Comparison of ENCODE assay signal across 21 cellular contexts in genomic region chr5:103422756-103423155, GRCh38.
DNase-seq lines count a peak whose midpoint lies in the region; ATAC-seq and TF ChIP-seq lines count a peak whose summit lies in the region.
"Had no signal": no experiment of that assay in that cellular context is flagged by ENCODE, and none has a peak within 500 bp of the region (broad histone marks: within the 10 kb centered on the region; RNA-seq: fewer than 3 reads in every experiment).

No MANE protein-coding gene starts in this region.

- no peak overlapping the region for H3K4me3 Mint-ChIP-seq in activated CD8-positive, alpha-beta memory T cell treated with anti-CD3 and anti-CD28 coated beads, Interleukin-2, amount 10 ng/mL, durations not matched to agents 7 days and 5 days
- H3K4me3 Mint-ChIP-seq: B cell; CD4-positive, CD25-positive, alpha-beta regulatory T cell; CD8-positive, alpha-beta T cell had no signal

- H3K36me3 ChIP-seq in SJCRH30 (no peaks in the 10 kb centered on the region), parathyroid adenoma (ENCODE audit: control insufficient read depth, insufficient read depth, low read length) (no peaks in the 10 kb centered on the region)
- H3K36me3 ChIP-seq: BLaER1 had no signal

- peak; percentile 9 for DNase-seq in DMS 273 (lab: John Stamatoyannopoulos, UW; ENCODE audit: unreplicated experiment)
- no peak for DNase-seq in DMS 273 treated with DMSO at 0.1 percent for 48 hours (lab: John Stamatoyannopoulos, UW)
- DNase-seq in SJCRH30, result peak; percentile 40 to 73
- no peak for DNase-seq in activated CD8-positive, alpha-beta memory T cell treated with anti-CD3 and anti-CD28 coated beads, Interleukin-2, amount 10 ng/mL, durations not matched to agents 7 days and 5 days
- DNase-seq in amygdala (lab: John Stamatoyannopoulos, UW), result no peak
- DNase-seq in NCI-H1048 (lab: John Stamatoyannopoulos, UW), result no peak
- DNase-seq: Caco-2; CD4-positive, CD25-positive, alpha-beta regulatory T cell; CD8-positive, alpha-beta T cell; DMS53; DMS79 treated with DMSO at 0.1 percent for 48 hours; GF-D8; GM23248; H7; HCEC 1CT had no signal

- no peak for TF ChIP-seq CTCF in parathyroid adenoma (IDR thresholded peaks at IDR 0.05)

- H3K9me3 Mint-ChIP-seq in activated CD8-positive, alpha-beta memory T cell treated with anti-CD3 and anti-CD28 coated beads, Interleukin-2, amount 10 ng/mL, durations not matched to agents 7 days and 5 days (ENCODE audit: low read depth), result no peaks in the 10 kb centered on the region
- H3K9me3 Mint-ChIP-seq: CD8-positive, alpha-beta T cell had no signal

- H3K79me2 ChIP-seq in parathyroid adenoma, result no peaks in the 10 kb centered on the region

- H3K9ac ChIP-seq in parathyroid adenoma, result no peak overlapping the region
- H3K9ac ChIP-seq: BLaER1, GM23248 had no signal

- H3K27me3 ChIP-seq in SJCRH30 (no peaks in the 10 kb centered on the region), parathyroid adenoma (ENCODE audit: control insufficient read depth, insufficient read depth, low read length) (no peaks in the 10 kb centered on the region)
- H3K27me3 ChIP-seq: BLaER1 had no signal

- H3K4me1 Mint-ChIP-seq in activated CD8-positive, alpha-beta memory T cell treated with anti-CD3 and anti-CD28 coated beads, Interleukin-2, amount 10 ng/mL, durations not matched to agents 7 days and 5 days, result no peaks in the 10 kb centered on the region
- H3K4me1 Mint-ChIP-seq: B cell; CD4-positive, CD25-positive, alpha-beta regulatory T cell had no signal

- H3K4me3 ChIP-seq in SJCRH30 (no peak overlapping the region), parathyroid adenoma (ENCODE audit: low read depth, low read length) (no peak overlapping the region)
- H3K4me3 ChIP-seq: BLaER1, GM23248 had no signal

- peaks cover 32% of the 10 kb centered on the region for H3K27me3 Mint-ChIP-seq in activated CD8-positive, alpha-beta memory T cell treated with anti-CD3 and anti-CD28 coated beads, Interleukin-2, amount 10 ng/mL, durations not matched to agents 7 days and 5 days
- H3K27me3 Mint-ChIP-seq: B cell had no signal

- peaks cover 47% of the 10 kb centered on the region for H3K4me1 ChIP-seq in SJCRH30
- peaks cover 52% of the 10 kb centered on the region for H3K4me1 ChIP-seq in parathyroid adenoma

- H3K27ac ChIP-seq in SJCRH30, result peak overlapping the region; percentile 87
- H3K27ac ChIP-seq in parathyroid adenoma, result peak overlapping the region; percentile 79
- H3K27ac ChIP-seq: 22Rv1, BLaER1, C4-2B had no signal

- H2AFZ ChIP-seq in parathyroid adenoma, result no peak overlapping the region
- H2AFZ ChIP-seq: GM23248 had no signal

- no peak for ATAC-seq in activated CD8-positive, alpha-beta memory T cell treated with anti-CD3 and anti-CD28 coated beads, Interleukin-2, amount 10 ng/mL, durations not matched to agents 7 days and 5 days
- ATAC-seq in GM21576 (IDR thresholded peaks at IDR 0.05; ENCODE audit: unreplicated experiment), result no peak
- ATAC-seq: CD8-positive, alpha-beta T cell had no signal

- H3K9me3 ChIP-seq in SJCRH30 (replicated peaks) (0 out of 2 replicates have a peak, but pooled peaks cover 3% of the 10 kb centered on the region), parathyroid adenoma (ENCODE audit: control insufficient read depth, low read length) (no peaks in the 10 kb centered on the region)
- H3K9me3 ChIP-seq: BLaER1, Caco-2 had no signal

- CTCF ChIA-PET in activated CD8-positive, alpha-beta memory T cell treated with anti-CD3 and anti-CD28 coated beads, Interleukin-2, amount 10 ng/mL, durations not matched to agents 7 days and 5 days (lab: Charles Lee), result no interaction called here

- no peaks in the 10 kb centered on the region for H3K36me3 Mint-ChIP-seq in activated CD8-positive, alpha-beta memory T cell treated with anti-CD3 and anti-CD28 coated beads, Interleukin-2, amount 10 ng/mL, durations not matched to agents 7 days and 5 days
- H3K36me3 Mint-ChIP-seq: CD4-positive, CD25-positive, alpha-beta regulatory T cell; CD8-positive, alpha-beta T cell had no signal

- H3K27ac Mint-ChIP-seq in activated CD8-positive, alpha-beta memory T cell treated with anti-CD3 and anti-CD28 coated beads, Interleukin-2, amount 10 ng/mL, durations not matched to agents 7 days and 5 days, result no peak overlapping the region
- H3K27ac Mint-ChIP-seq: B cell; CD4-positive, CD25-positive, alpha-beta regulatory T cell; CD8-positive, alpha-beta T cell had no signal

- no peak overlapping the region for H3K4me2 ChIP-seq in parathyroid adenoma (ENCODE audit: low read length)
- H3K4me2 ChIP-seq: BLaER1 had no signal

Comparison
In these comparisons a context has a peak if more than half of its experiments do, and no peak if none do; other contexts are left out.
1. DNase-seq: peak in DMS 273 (single experiment) and SJCRH30 (2 of 2); none in DMS 273 treated with DMSO at 0.1 percent for 48 hours (single experiment), activated CD8-positive, alpha-beta memory T cell treated with anti-CD3 and anti-CD28 coated beads, Interleukin-2, amount 10 ng/mL, durations not matched to agents 7 days and 5 days (single experiment), amygdala (0 of 56) and NCI-H1048 (single experiment).